In genomic region chr5:169084775-169085566, GRCh38 we compare ENCODE assay signal across 27 cellular contexts.
DNase-seq lines count a peak whose midpoint lies in the region; ATAC-seq and TF ChIP-seq lines count a peak whose summit lies in the region.
"Had no signal": no experiment of that assay in that cellular context is flagged by ENCODE, and none has a peak within 500 bp of the region (broad histone marks: within the 10 kb centered on the region; RNA-seq: fewer than 3 reads in every experiment).

No MANE protein-coding gene starts in this region.

- H3K4ac ChIP-seq in H9 (ENCODE audit: low read depth, low read length), result no peak overlapping the region

- peaks cover 82 to 86% of the 10 kb centered on the region in 2 experiments for H3K4me1 Mint-ChIP-seq in H9
- peaks cover 93% of the 10 kb centered on the region for H3K4me1 Mint-ChIP-seq in nephron progenitor cell
- H3K4me1 Mint-ChIP-seq: CD14-positive monocyte; CD8-positive, alpha-beta memory T cell; IgD-negative memory B cell had no signal

- BruUV-seq in mammary epithelial cell (replicated peaks; lab: Mats Ljungman, UMichigan), result no TSS peak

- no peak overlapping the region for H2BK15ac ChIP-seq in H9 (ENCODE audit: low read depth, low read length)

- H2BK5ac ChIP-seq in H9 (ENCODE audit: insufficient read length, low read length), result no peak overlapping the region

- no peak overlapping the region for H3K27ac ChIP-seq in H9 (ENCODE audit: insufficient read length, low read depth, low read length)
- H3K27ac ChIP-seq in hepatocyte, result peak overlapping the region; percentile 28
- no peak overlapping the region for H3K27ac ChIP-seq in aorta (ENCODE audit: low read depth in 1 of 2, low read length in 2 of 2)
- H3K27ac ChIP-seq in mammary epithelial cell (ENCODE audit: insufficient read depth, low read depth, low read length), result no peak overlapping the region
- no peak overlapping the region for H3K27ac ChIP-seq in left lung
- H3K27ac ChIP-seq: KMS-11, PC-9, SJSA1 had no signal

- H2BK20ac ChIP-seq in H9 (ENCODE audit: low read depth, low read length, poor library complexity, severe bottlenecking), result no peak overlapping the region

- no peak for TF ChIP-seq CTCF in H9 (conservative IDR thresholded peaks at IDR 0.05)
- TF ChIP-seq CTCF in hepatocyte (IDR thresholded peaks at IDR 0.05; ENCODE audit: poor library complexity), result no peak
- no peak for TF ChIP-seq CTCF in nephron progenitor cell (IDR thresholded peaks at IDR 0.05)
- TF ChIP-seq CTCF in mammary epithelial cell (conservative IDR thresholded peaks at IDR 0.05 in 1 of 2, IDR thresholded peaks at IDR 0.05 in 1 of 2; ENCODE audit: extremely low read depth in 1 of 2, insufficient read depth in 1 of 2, low read depth in 1 of 2, low read length in 2 of 2), result no peak
- no peak for TF ChIP-seq CTCF in left lung (IDR thresholded peaks at IDR 0.05)

- WGBS in H9 (ENCODE audit: extremely low coverage, insufficient read length, low lambda C conversion rate), result no CpG with 5 or more reads among the region's 8 CpGs
- 39% methylated on average over 8 of the region's 8 CpGs for WGBS in hepatocyte (ENCODE audit: low lambda C conversion rate, missing lambda C conversion rate)
- 80 to 83% methylated on average over 8 of the region's 8 CpGs for WGBS in aorta, 2 donors
- WGBS in mammary epithelial cell (ENCODE audit: low coverage, missing lambda C conversion rate), result 91% methylated on average over 8 of the region's 8 CpGs

- H3K36me3 ChIP-seq in hepatocyte (replicated peaks; ENCODE audit: insufficient read depth, low read depth) (no peaks in the 10 kb centered on the region), aorta (ENCODE audit: control insufficient read depth in 1 of 2, insufficient read depth in 2 of 2, low read length in 1 of 2) (no peaks in the 10 kb centered on the region), mammary epithelial cell (ENCODE audit: insufficient read depth, low read length) (no peaks in the 10 kb centered on the region), left lung (no peaks in the 10 kb centered on the region)
- H3K36me3 ChIP-seq: BE2C, SJSA1 had no signal

- in situ Hi-C loops in mammary epithelial cell (cut with MboI; ENCODE audit: low sequenced_read_pairs in 2 of 2), result no loop called here

- H3K79me2 ChIP-seq in H9 (ENCODE audit: insufficient read depth, low read length) (no peaks in the 10 kb centered on the region), hepatocyte (peaks cover 3% of the 10 kb centered on the region), mammary epithelial cell (ENCODE audit: insufficient read depth, low read length) (no peaks in the 10 kb centered on the region)

- H4K20me1 ChIP-seq in H9 (ENCODE audit: control insufficient read depth, insufficient read depth, insufficient read length) (no peaks in the 10 kb centered on the region), hepatocyte (ENCODE audit: insufficient read depth, poor library complexity, severe bottlenecking) (peaks cover 2% of the 10 kb centered on the region), mammary epithelial cell (ENCODE audit: insufficient read depth, low read length) (no peaks in the 10 kb centered on the region)

- H4K5ac ChIP-seq in H9 (ENCODE audit: insufficient read length, low read depth, low read length), result no peak overlapping the region

- H3K14ac ChIP-seq in H9 (ENCODE audit: insufficient read depth, low read length), result no peak overlapping the region

- dilution Hi-C loops in mammary epithelial cell (cut with HindIII; ENCODE audit: low sequenced_read_pairs), result no loop called here

- H3K27ac Mint-ChIP-seq in H9, result peak overlapping the region in 2 of 3 experiments; percentile 27 to 85; a peak in 2 of 7 replicates
- H3K27ac Mint-ChIP-seq in nephron progenitor cell, result peak overlapping the region; percentile 68
- H3K27ac Mint-ChIP-seq: CD14-positive monocyte; CD8-positive, alpha-beta memory T cell; IgD-negative memory B cell had no signal

- H3K4me1 ChIP-seq in H9 (ENCODE audit: insufficient read depth, low read length) (peaks cover 24% of the 10 kb centered on the region), hepatocyte (ENCODE audit: insufficient read depth) (peaks cover 23% of the 10 kb centered on the region), aorta (ENCODE audit: control insufficient read depth in 1 of 2, insufficient read depth in 2 of 2, low read length in 2 of 2) (no peaks in the 10 kb centered on the region), mammary epithelial cell (ENCODE audit: insufficient read depth, low read length) (peaks cover 21% of the 10 kb centered on the region), left lung (no peaks in the 10 kb centered on the region)
- H3K4me1 ChIP-seq: SJSA1 had no signal

- no peaks in the 10 kb centered on the region for H3K27me3 Mint-ChIP-seq in H9 (ENCODE audit: low read depth)
- H3K27me3 Mint-ChIP-seq in nephron progenitor cell (ENCODE audit: low read depth, poor library complexity), result peaks cover 4% of the 10 kb centered on the region

- no peak overlapping the region for H3K23ac ChIP-seq in H9 (ENCODE audit: insufficient read length, low read depth, low read length)

- DNase-seq in H9 (no peak), NCI-H526 treated with DMSO at 0.1 percent for 48 hours (lab: John Stamatoyannopoulos, UW) (peak; percentile 82), hepatocyte (ENCODE audit: low spot score) (no peak), nephron progenitor cell (peak; percentile 29), aorta (no peak), mammary epithelial cell (no peak), NCI-H1105 (lab: John Stamatoyannopoulos, UW) (no peak), left lung (no peak)
- DNase-seq: 8988T; ACHN; BE2C; CD8-positive, alpha-beta memory T cell; DMS 273 treated with DMSO at 0.1 percent for 48 hours; DMS79; MM.1S; NCI-H1436; NCI-H187 treated with DMSO at 0.1 percent for 48 hours; NCI-H2171 treated with DMSO at 0.1 percent for 48 hours; NCI-H345; NCI-H524 treated with DMSO at 0.1 percent for 48 hours; PC-9; Right ventricle myocardium superior; RPMI8226 had no signal

- H3K9me3 Mint-ChIP-seq in H9 (peaks cover 3 to 6% of the 10 kb centered on the region in 2 experiments), nephron progenitor cell (peaks cover 3% of the 10 kb centered on the region)

- no peaks in the 10 kb centered on the region for H3K27me3 ChIP-seq in H9 (ENCODE audit: insufficient read depth, low read length)
- H3K27me3 ChIP-seq in hepatocyte, result no peaks in the 10 kb centered on the region
- H3K27me3 ChIP-seq in aorta (ENCODE audit: control insufficient read depth in 1 of 2, insufficient read depth in 2 of 2, low read length in 1 of 2), result no peaks in the 10 kb centered on the region
- no peaks in the 10 kb centered on the region for H3K27me3 ChIP-seq in mammary epithelial cell (ENCODE audit: insufficient read depth, low read length)
- H3K27me3 ChIP-seq in left lung, result no peaks in the 10 kb centered on the region
- H3K27me3 ChIP-seq: BE2C, SJSA1 had no signal

- no peaks in the 10 kb centered on the region for H3K9me3 ChIP-seq in H9 (ENCODE audit: control insufficient read depth, low read depth, low read length)
- H3K9me3 ChIP-seq in hepatocyte (ENCODE audit: low read depth), result no peaks in the 10 kb centered on the region
- no peaks in the 10 kb centered on the region for H3K9me3 ChIP-seq in aorta (ENCODE audit: control insufficient read depth, low read length)
- H3K9me3 ChIP-seq in mammary epithelial cell (replicated peaks; ENCODE audit: insufficient read depth, low read length), result no peaks in the 10 kb centered on the region
- no peaks in the 10 kb centered on the region for H3K9me3 ChIP-seq in left lung
- H3K9me3 ChIP-seq: BE2C, SJSA1 had no signal

- no peak overlapping the region for H3K4me3 ChIP-seq in hepatocyte
- no peak overlapping the region for H3K4me3 ChIP-seq in aorta (ENCODE audit: low read length in 2 of 2)
- no peak overlapping the region for H3K4me3 ChIP-seq in mammary epithelial cell (replicated peaks in 1 of 3; ENCODE audit: insufficient read depth in 1 of 3, low read depth in 2 of 3, low read length in 3 of 3)
- no peak overlapping the region for H3K4me3 ChIP-seq in left lung
- H3K4me3 ChIP-seq: PC-9, SJSA1 had no signal

- H2AFZ ChIP-seq in H9 (ENCODE audit: low read length) (no peak overlapping the region), hepatocyte (no peak overlapping the region), mammary epithelial cell (ENCODE audit: low read depth, low read length) (no peak overlapping the region)
- H2AFZ ChIP-seq: PC-9 had no signal

- no peak overlapping the region for H2AK5ac ChIP-seq in H9 (ENCODE audit: insufficient read length, low read length)

- H3K4me3 Mint-ChIP-seq in H9 (no peak overlapping the region), nephron progenitor cell (peak overlapping the region; percentile 55)
- H3K4me3 Mint-ChIP-seq: CD14-positive monocyte; CD8-positive, alpha-beta memory T cell had no signal

- H3T11ph ChIP-seq in H9 (ENCODE audit: low read length), result no peak overlapping the region

- CTCF ChIA-PET in mammary epithelial cell (lab: Charles Lee; ENCODE audit: low non-redundant PET), result no interaction called here

- H3K9me2 ChIP-seq in hepatocyte (replicated peaks; ENCODE audit: insufficient read depth), result no peaks in the 10 kb centered on the region

- no peaks in the 10 kb centered on the region for H3K79me1 ChIP-seq in H9 (ENCODE audit: insufficient read depth, low read depth, low read length, poor library complexity, severe bottlenecking)

- no peak overlapping the region for H3K56ac ChIP-seq in H9 (ENCODE audit: insufficient read length, low read depth, low read length)

- H3K9ac ChIP-seq in H9 (ENCODE audit: extremely low read depth, insufficient read length, low read length) (no peak overlapping the region), mammary epithelial cell (ENCODE audit: insufficient read depth, low read length) (no peak overlapping the region)
- H3K9ac ChIP-seq: KMS-11 had no signal

- no peaks in the 10 kb centered on the region for H3K23me2 ChIP-seq in H9 (ENCODE audit: insufficient read length, low read depth, low read length, poor library complexity, severe bottlenecking)

- H3K36me3 Mint-ChIP-seq in H9 (ENCODE audit: insufficient read depth in 1 of 3, low read depth in 3 of 3) (peaks cover 3 to 7% (median 3%) of the 10 kb centered on the region in 3 experiments; a peak in 6 of 7 replicates), nephron progenitor cell (ENCODE audit: low read depth) (peaks cover 8% of the 10 kb centered on the region)
- H3K36me3 Mint-ChIP-seq: CD14-positive monocyte; CD8-positive, alpha-beta memory T cell; IgD-negative memory B cell had no signal

- H3K4me2 ChIP-seq in H9 (ENCODE audit: insufficient read depth, insufficient read length, low read length) (no peak overlapping the region), hepatocyte (peak overlapping the region; percentile 9), mammary epithelial cell (ENCODE audit: insufficient read depth, low read depth, low read length) (no peak overlapping the region)
- H3K4me2 ChIP-seq: KMS-11, PC-9 had no signal

- no peak overlapping the region for H2BK120ac ChIP-seq in H9 (ENCODE audit: low read depth, low read length, poor library complexity, severe bottlenecking)

- intact Hi-C loops in aorta (cut with DNase I) (no loop called here), mammary epithelial cell (cut with micrococcal nuclease) (no loop called here), left lung (cut with DNase I) (no loop called here)

- H4K8ac ChIP-seq in H9 (replicated peaks; ENCODE audit: insufficient read length, low read depth, low read length), result no peak overlapping the region

- ATAC-seq in aorta (ENCODE audit: low FRiP score) (no peak), left lung (no peak)

- H2BK12ac ChIP-seq in H9 (ENCODE audit: insufficient read length, low read depth, low read length), result no peak overlapping the region

- no peak overlapping the region for H3K18ac ChIP-seq in H9 (ENCODE audit: insufficient read length, low read depth, low read length)

- H4K91ac ChIP-seq in H9 (ENCODE audit: insufficient read length, low read depth, low read length), result no peak overlapping the region

Comparison
In these comparisons a context has a peak if more than half of its experiments do, and no peak if none do; other contexts are left out.
1. DNase-seq: peak in NCI-H526 treated with DMSO at 0.1 percent for 48 hours (single experiment) and nephron progenitor cell (single experiment); none in H9 (single experiment), hepatocyte (single experiment), aorta (0 of 2), mammary epithelial cell (single experiment), NCI-H1105 (single experiment) and left lung (0 of 2).